Comparison of ENCODE assay signal across 11 cellular contexts in the genomic region with DNA sequence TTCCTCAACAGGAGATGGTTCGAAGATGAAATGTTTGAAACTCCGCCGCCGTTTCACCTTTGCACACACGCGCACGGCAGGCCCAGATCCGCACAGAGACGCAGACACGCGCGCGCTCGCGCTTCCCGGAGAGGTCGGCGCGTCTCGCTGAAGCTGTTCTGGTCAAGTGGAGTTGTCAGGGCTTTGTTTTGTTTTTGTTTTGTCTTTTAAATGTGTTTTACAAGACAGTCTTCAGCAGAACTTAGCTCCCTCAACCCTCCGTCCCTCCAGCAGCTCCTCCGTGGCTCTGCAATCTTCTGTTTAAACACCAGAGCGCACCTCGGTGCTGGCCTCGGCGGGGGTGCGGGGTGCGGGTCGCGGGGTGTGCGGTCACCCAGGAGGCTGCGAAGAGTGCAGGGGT. TPM values are rescaled to one million over a fixed set of nuclear protein-coding genes. Genes with fewer than 3 reads are reported as not detected.
DNase-seq lines count a peak whose midpoint lies in the region; ATAC-seq and TF ChIP-seq lines count a peak whose summit lies in the region.
"Had no signal": no experiment of that assay in that cellular context is flagged by ENCODE, and none has a peak within 500 bp of the region (broad histone marks: within the 10 kb centered on the region; RNA-seq: fewer than 3 reads in every experiment).

No MANE protein-coding gene starts in this region.

- peak overlapping the region; percentile 88 for H2BK5ac ChIP-seq in trophoblast cell (ENCODE audit: low read depth, low read length, poor library complexity)

- peak overlapping the region; percentile 90 for H4K91ac ChIP-seq in trophoblast cell (ENCODE audit: low read depth, low read length)

- WGBS in trophoblast cell (ENCODE audit: extremely low coverage, insufficient coverage, insufficient read length), result no CpG with 5 or more reads among the region's 32 CpGs

- peak overlapping the region; percentile 67 for H4K12ac ChIP-seq in trophoblast cell (ENCODE audit: low read depth, low read length)

- H3K79me2 ChIP-seq in trophoblast cell (ENCODE audit: control insufficient read depth, insufficient read depth, low read length, poor library complexity), result peaks cover 8% of the 10 kb centered on the region

- CTCF ChIA-PET in Caco-2 (lab: Charles Lee) (interaction anchor here (0.6 to 1.4 kb wide), 3 partner anchors 49 to 439 kb away, joined by 3 read pairs; no protein-coding TSS in a partner anchor), Panc1 (lab: Charles Lee) (no interaction called here)

- H3K27ac Mint-ChIP-seq in Caco-2 (ENCODE audit: unreplicated experiment), result peak overlapping the region; percentile 83
- no peak overlapping the region for H3K27ac Mint-ChIP-seq in activated T-helper 17 cell treated with anti-CD3 and anti-CD28 coated beads, Interleukin-2, amount 50 U/mL, for 72 hours

- peak overlapping the region; percentile 92 for H2BK120ac ChIP-seq in trophoblast cell (ENCODE audit: insufficient read depth, low read length, poor library complexity)

- peaks cover 37% of the 10 kb centered on the region for H3K79me1 ChIP-seq in trophoblast cell (ENCODE audit: low read length)

- in situ Hi-C loops in Panc1 (cut with HindIII; ENCODE audit: low pct_unique_long_range_greater_than_20kb, low sequenced_read_pairs), result no loop called here

- H3K27me3 Mint-ChIP-seq in Caco-2 (ENCODE audit: insufficient read depth, unreplicated experiment), result no peaks in the 10 kb centered on the region
- peaks cover 43% of the 10 kb centered on the region for H3K27me3 Mint-ChIP-seq in activated T-helper 17 cell treated with anti-CD3 and anti-CD28 coated beads, Interleukin-2, amount 50 U/mL, for 72 hours

- H3K9ac ChIP-seq in trophoblast cell (ENCODE audit: low read length), result peak overlapping the region; percentile 43

- 0 out of 2 replicates have a peak, but pooled peaks have one; percentile 39 for ATAC-seq in Panc1
- no peak for ATAC-seq in HG03432 (IDR thresholded peaks at IDR 0.05; ENCODE audit: unreplicated experiment)
- no peak for ATAC-seq in activated T-helper 17 cell treated with anti-CD3 and anti-CD28 coated beads, Interleukin-2, amount 50 U/mL, for 72 hours (replicated peaks)

- DNase-seq in Caco-2, result peak in 1 of 2 experiments; percentile 52
- no peak for DNase-seq in Panc1 (ENCODE audit: low read depth, low spot score)
- DNase-seq in fibroblast of the aortic adventitia (ENCODE audit: low read depth), result no peak
- peak in 1 of 2 donors; percentile 55 for DNase-seq in trophoblast cell
- DNase-seq in anterior cingulate cortex (lab: John Stamatoyannopoulos, UW), result no peak
- no peak for DNase-seq in substantia nigra (lab: John Stamatoyannopoulos, UW)
- DNase-seq: activated naive CD4-positive, alpha-beta T cell treated with Interleukin-2 at 50 U/mL for 16 hours; NCI-H345; stimulated activated naive CD4-positive, alpha-beta T cell treated with Interleukin-2 at 50 U/mL for 16 hours had no signal

- BruUV-seq in Caco-2 (replicated peaks; lab: Mats Ljungman, UMichigan), result no TSS peak
- no TSS peak for BruUV-seq in Panc1 (replicated peaks; lab: Mats Ljungman, UMichigan)

- H3K4me3 ChIP-seq in Caco-2 (ENCODE audit: low read depth, low read length), result peak overlapping the region; percentile 70
- peak overlapping the region; percentile 16 to 21; a peak in 2 of 4 replicates for H3K4me3 ChIP-seq in Panc1 (ENCODE audit: low read depth in 2 of 2, low read length in 2 of 2)
- peak overlapping the region; percentile 50 for H3K4me3 ChIP-seq in fibroblast of the aortic adventitia (ENCODE audit: low read depth, low read length)
- H3K4me3 ChIP-seq in trophoblast cell (ENCODE audit: low read depth, low read length), result peak overlapping the region; percentile 91

- peak overlapping the region; percentile 98 for H3K14ac ChIP-seq in trophoblast cell (ENCODE audit: low read length)

- H2AFZ ChIP-seq in trophoblast cell (ENCODE audit: insufficient read depth, low read length, poor library complexity), result peak overlapping the region; percentile 82

- POLR2A ChIA-PET in Caco-2 (lab: Charles Lee), result interaction anchor here (0.7 kb wide), 1 partner anchor 48 kb away, joined by 3 read pairs; no protein-coding TSS in a partner anchor
- POLR2A ChIA-PET in Panc1 (lab: Charles Lee), result no interaction called here

- H3K4me1 ChIP-seq in Caco-2 (peaks cover 15% of the 10 kb centered on the region), Panc1 (ENCODE audit: control insufficient read depth, insufficient read depth, low read length) (no peaks in the 10 kb centered on the region), trophoblast cell (ENCODE audit: control insufficient read depth in 1 of 2, insufficient read depth in 2 of 2, low read length in 2 of 2) (peaks cover 27 to 29% of the 10 kb centered on the region in 2 experiments)

- H2AK5ac ChIP-seq in trophoblast cell (ENCODE audit: low read length), result no peak overlapping the region

- TF ChIP-seq CTCF in Caco-2 (IDR thresholded peaks at IDR 0.05; ENCODE audit: insufficient read depth in 1 of 2, low read depth in 1 of 2, low read length in 1 of 2, severe bottlenecking in 1 of 2, unreplicated experiment in 1 of 2), result no peak
- TF ChIP-seq CTCF in Panc1 (IDR thresholded peaks at IDR 0.05), result no peak
- no peak for TF ChIP-seq CTCF in fibroblast of the aortic adventitia (IDR thresholded peaks at IDR 0.05; ENCODE audit: insufficient read depth, low read length)

- H3K27me3 ChIP-seq in Caco-2 (replicated peaks; ENCODE audit: control insufficient read depth, insufficient read depth, low read length) (no peaks in the 10 kb centered on the region), Panc1 (ENCODE audit: control insufficient read depth, insufficient read depth, low read length) (no peaks in the 10 kb centered on the region), trophoblast cell (ENCODE audit: insufficient read depth, low read length) (peaks cover 2% of the 10 kb centered on the region)

- intact Hi-C loops in Caco-2 (cut with micrococcal nuclease; ENCODE audit: unreplicated experiment) (loop anchor here (1.0 to 2.0 kb wide), 3 partner anchors 24 to 92 kb away; no protein-coding TSS in a partner anchor), Panc1 (cut with micrococcal nuclease; ENCODE audit: unreplicated experiment) (no loop called here)

- peak overlapping the region; percentile 89 for H3K4me2 ChIP-seq in trophoblast cell (ENCODE audit: low read length)

- peaks cover 25% of the 10 kb centered on the region for H3K4me1 Mint-ChIP-seq in Caco-2 (ENCODE audit: low read depth, unreplicated experiment)
- H3K4me1 Mint-ChIP-seq in activated T-helper 17 cell treated with anti-CD3 and anti-CD28 coated beads, Interleukin-2, amount 50 U/mL, for 72 hours, result peaks cover 4% of the 10 kb centered on the region

- peaks cover 10% of the 10 kb centered on the region for H3K36me3 Mint-ChIP-seq in Caco-2 (ENCODE audit: insufficient read depth, unreplicated experiment)
- H3K36me3 Mint-ChIP-seq in activated T-helper 17 cell treated with anti-CD3 and anti-CD28 coated beads, Interleukin-2, amount 50 U/mL, for 72 hours (ENCODE audit: low read depth), result peaks cover 10% of the 10 kb centered on the region

- peak overlapping the region; percentile 85 for H3K4me3 Mint-ChIP-seq in Caco-2 (ENCODE audit: unreplicated experiment)
- H3K4me3 Mint-ChIP-seq in activated T-helper 17 cell treated with anti-CD3 and anti-CD28 coated beads, Interleukin-2, amount 50 U/mL, for 72 hours, result no peak overlapping the region

- H3K27ac ChIP-seq in Panc1 (ENCODE audit: low read length) (no peak overlapping the region), trophoblast cell (ENCODE audit: low read depth, low read length) (peak overlapping the region; percentile 80), substantia nigra (ENCODE audit: low read depth, low read length, poor library complexity, severe bottlenecking) (no peak overlapping the region)

- peak overlapping the region; percentile 91 for H4K8ac ChIP-seq in trophoblast cell (ENCODE audit: low read depth, low read length)

- peak overlapping the region; percentile 94 for H3K18ac ChIP-seq in trophoblast cell (ENCODE audit: low read length)

- H3K36me3 ChIP-seq in Caco-2 (ENCODE audit: control insufficient read depth, insufficient read depth, low read length) (no peaks in the 10 kb centered on the region), Panc1 (ENCODE audit: control insufficient read depth, insufficient read depth, low read length) (no peaks in the 10 kb centered on the region), trophoblast cell (ENCODE audit: control insufficient read depth in 1 of 2, insufficient read depth in 2 of 2, low read length in 2 of 2) (no peaks in the 10 kb centered on the region)

- peaks cover 11% of the 10 kb centered on the region for H3K9me3 Mint-ChIP-seq in Caco-2 (ENCODE audit: unreplicated experiment)
- no peaks in the 10 kb centered on the region for H3K9me3 Mint-ChIP-seq in activated T-helper 17 cell treated with anti-CD3 and anti-CD28 coated beads, Interleukin-2, amount 50 U/mL, for 72 hours

- H3K9me3 ChIP-seq in Caco-2 (no peaks in the 10 kb centered on the region), Panc1 (ENCODE audit: control insufficient read depth, insufficient read depth, low read depth, low read length) (no peaks in the 10 kb centered on the region), trophoblast cell (ENCODE audit: insufficient read depth, low read depth, low read length) (peaks cover 2% of the 10 kb centered on the region)

- no peak overlapping the region for H3K23ac ChIP-seq in trophoblast cell (ENCODE audit: low read length)

- H3K4ac ChIP-seq in trophoblast cell (ENCODE audit: low read depth, low read length), result no peak overlapping the region

- no peak overlapping the region for H2BK12ac ChIP-seq in trophoblast cell (ENCODE audit: low read length)

RNA-seq across cellular contexts. Expression of gene IRX2, which starts 5.3 kb away (rescaled TPM):
- total RNA-seq in Caco-2 (2022) (43.6 and 44.1 TPM in 2 replicates), Panc1 (2021; ENCODE audit: unreplicated experiment) (0.10 TPM), fibroblast of the aortic adventitia (ENCODE audit: low replicate concordance) (0.90 and 3.2 TPM in 2 replicates)
- not detected for polyA plus RNA-seq in Panc1 (2012; ENCODE audit: insufficient read length)
- 10.2 and 10.7 TPM in 2 replicates for polyA plus RNA-seq in trophoblast cell (2013)
- not detected for total RNA-seq in activated T-helper 17 cell treated with anti-CD3 and anti-CD28 coated beads, Interleukin-2, amount 50 U/mL, for 72 hours

Comparison
In these comparisons a context has a peak if more than half of its experiments do, and no peak if none do; other contexts are left out.
1. H3K4me3 ChIP-seq: peak in every context shown above with its lines; median percentile 91 in trophoblast cell; 70 in Caco-2; 50 in fibroblast of the aortic adventitia; 18 in Panc1.
2. RNA of gene IRX2, which starts 5.3 kb away (total RNA-seq): 43.6 to 44.1 TPM in Caco-2; 0.90 to 3.2 TPM in fibroblast of the aortic adventitia, 0.10 TPM in Panc1 (single experiment) and not detected in activated T-helper 17 cell treated with anti-CD3 and anti-CD28 coated beads, Interleukin-2, amount 50 U/mL, for 72 hours; every median in the first group is over 10 times any median in the second.